16 cellular contexts compared by ENCODE assay signal in the genomic region with DNA sequence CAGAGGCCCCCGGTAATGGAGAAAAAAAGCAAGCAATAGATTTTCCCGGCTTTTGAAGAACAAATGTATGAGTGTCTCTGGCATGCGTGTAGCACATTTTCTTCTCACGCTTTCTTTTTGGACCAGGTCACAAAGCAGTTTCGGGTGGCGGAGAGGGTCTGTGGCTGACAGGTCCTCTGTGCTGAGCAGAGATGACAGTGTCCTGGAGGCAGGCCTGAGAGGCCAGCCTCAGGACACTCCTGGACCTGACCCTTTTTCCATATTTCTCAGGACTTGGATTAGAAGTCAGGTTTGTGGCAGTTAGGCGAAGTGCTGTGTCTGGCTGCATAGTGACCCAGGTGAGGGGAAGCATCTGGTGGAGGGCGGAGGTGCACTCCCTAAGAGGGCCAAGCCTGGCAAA. TPM values are rescaled to one million over a fixed set of nuclear protein-coding genes. Genes with fewer than 3 reads are reported as not detected.
DNase-seq lines count a peak whose midpoint lies in the region; ATAC-seq and TF ChIP-seq lines count a peak whose summit lies in the region.
"Had no signal": no experiment of that assay in that cellular context is flagged by ENCODE, and none has a peak within 500 bp of the region (broad histone marks: within the 10 kb centered on the region; RNA-seq: fewer than 3 reads in every experiment).

No MANE protein-coding gene starts in this region.

- intact Hi-C loops in left ventricle myocardium inferior (cut with micrococcal nuclease), result no loop called here
- intact Hi-C loops in Right ventricle myocardium inferior (cut with DNase I), result no loop called here
- intact Hi-C loops in upper lobe of right lung (cut with DNase I), result no loop called here

- DNase-seq in left ventricle myocardium inferior, result peak; percentile 12
- no peak for DNase-seq in Right ventricle myocardium inferior (ENCODE audit: missing footprints)
- DNase-seq in naive thymus-derived CD8-positive, alpha-beta T cell, result no peak
- no peak for DNase-seq in upper lobe of right lung
- DNase-seq in NCI-H1048 (lab: John Stamatoyannopoulos, UW), result no peak
- no peak for DNase-seq in smooth muscle cell (lab: John Stamatoyannopoulos, UW; ENCODE audit: unreplicated experiment)
- DNase-seq: activated gamma-delta T cell treated with Interleukin-2 at 50 U/mL for 16 hours; endodermal cell; HFFc6; MM.1S; NCI-H226; stimulated activated CD8-positive, alpha-beta memory T cell treated with anti-CD3 and anti-CD28 coated beads, Interleukin-4, amount 100 ng/mL, for 48 hours had no signal

- peak overlapping the region; percentile 65 to 97 (median 92) for H3K27ac Mint-ChIP-seq in naive thymus-derived CD8-positive, alpha-beta T cell
- H3K27ac Mint-ChIP-seq: endodermal cell, HFFc6 had no signal

- H3K9ac ChIP-seq in smooth muscle cell (ENCODE audit: low read depth), result no peak overlapping the region

- TF ChIP-seq CTCF in left ventricle myocardium inferior (IDR thresholded peaks at IDR 0.05; ENCODE audit: borderline replicate concordance), result no peak
- TF ChIP-seq CTCF in upper lobe of right lung (IDR thresholded peaks at IDR 0.05), result no peak
- TF ChIP-seq CTCF in smooth muscle cell (IDR thresholded peaks at IDR 0.05; ENCODE audit: borderline replicate concordance, insufficient read depth, poor library complexity, severe bottlenecking), result no peak

- H3F3A ChIP-seq in smooth muscle cell (ENCODE audit: low read depth), result no peaks in the 10 kb centered on the region

- no peak overlapping the region for H3K4me3 ChIP-seq in left ventricle myocardium inferior
- no peak overlapping the region for H3K4me3 ChIP-seq in upper lobe of right lung
- H3K4me3 ChIP-seq in smooth muscle cell, result no peak overlapping the region
- H3K4me3 ChIP-seq: thoracic aorta had no signal

- H3K27me3 ChIP-seq in left ventricle myocardium inferior (ENCODE audit: low read depth) (no peaks in the 10 kb centered on the region), upper lobe of right lung (no peaks in the 10 kb centered on the region), smooth muscle cell (ENCODE audit: low read depth) (no peaks in the 10 kb centered on the region)

- H3K4me1 ChIP-seq in left ventricle myocardium inferior (peaks cover 77% of the 10 kb centered on the region), upper lobe of right lung (peaks cover 22% of the 10 kb centered on the region), smooth muscle cell (ENCODE audit: low read depth) (no peaks in the 10 kb centered on the region)

- H3K27ac ChIP-seq in left ventricle myocardium inferior (replicated peaks) (peak overlapping the region; percentile 71), angular gyrus (ENCODE audit: low read depth, low read length) (peak overlapping the region; percentile 65), upper lobe of right lung (peak overlapping the region; percentile 11), smooth muscle cell (ENCODE audit: low read depth) (no peak overlapping the region)
- H3K27ac ChIP-seq: thoracic aorta had no signal

- H3K9me3 Mint-ChIP-seq in naive thymus-derived CD8-positive, alpha-beta T cell, result peaks cover 0 to 3% (median 0%) of the 10 kb centered on the region in 9 donors

- peaks cover 28% of the 10 kb centered on the region for H3K79me2 ChIP-seq in smooth muscle cell (ENCODE audit: low read depth)

- H3K36me3 ChIP-seq in left ventricle myocardium inferior (peaks cover 43% of the 10 kb centered on the region), upper lobe of right lung (peaks cover 44% of the 10 kb centered on the region), smooth muscle cell (ENCODE audit: low read depth) (peaks cover 3% of the 10 kb centered on the region)

- no peak overlapping the region for H2AFZ ChIP-seq in smooth muscle cell (ENCODE audit: low read depth)

- H3K9me3 ChIP-seq in left ventricle myocardium inferior (replicated peaks) (no peaks in the 10 kb centered on the region), upper lobe of right lung (no peaks in the 10 kb centered on the region), smooth muscle cell (replicated peaks; ENCODE audit: low read depth) (no peaks in the 10 kb centered on the region)
- H3K9me3 ChIP-seq: thoracic aorta had no signal

- H4K20me1 ChIP-seq in smooth muscle cell (ENCODE audit: low read depth), result peaks cover 41% of the 10 kb centered on the region

- no peak overlapping the region for H3K4me2 ChIP-seq in smooth muscle cell

- WGBS in smooth muscle cell (ENCODE audit: low lambda C conversion rate), result 98% methylated on average over 8 of the region's 8 CpGs

- ATAC-seq in Right ventricle myocardium inferior (no peak), upper lobe of right lung (no peak), HG03045 (IDR thresholded peaks at IDR 0.05; ENCODE audit: unreplicated experiment) (no peak)
- no peak for ATAC-seq in naive thymus-derived CD8-positive, alpha-beta T cell
- ATAC-seq: Panc1 had no signal

- H3K4me1 Mint-ChIP-seq in naive thymus-derived CD8-positive, alpha-beta T cell, result peaks cover 30 to 70% (median 67%) of the 10 kb centered on the region in 4 donors

- POLR2A ChIA-PET in naive thymus-derived CD8-positive, alpha-beta T cell (lab: Charles Lee), result interaction anchor here (2.5 to 4.1 kb wide), 3 partner anchors 13 to 105 kb away, joined by 6 to 47 read pairs (median 20); no protein-coding TSS in a partner anchor

- H3K27me3 Mint-ChIP-seq in naive thymus-derived CD8-positive, alpha-beta T cell, result no peaks in the 10 kb centered on the region

- peaks cover 10 to 54% (median 25%) of the 10 kb centered on the region in 3 donors for H3K36me3 Mint-ChIP-seq in naive thymus-derived CD8-positive, alpha-beta T cell

- H3K4me3 Mint-ChIP-seq in naive thymus-derived CD8-positive, alpha-beta T cell, result peak overlapping the region in 3 of 10 donors; percentile 10 to 39 (median 33)
- H3K4me3 Mint-ChIP-seq: endodermal cell, HFFc6 had no signal

RNA-seq across cellular contexts. Expression of a gene that starts 52.9 kb away (rescaled TPM):
- 62.3 TPM for total RNA-seq in left ventricle myocardium inferior
- total RNA-seq in Right ventricle myocardium inferior, result 63.4 TPM
- 100 to 1,000 TPM; 240 to 244 TPM for total RNA-seq in naive thymus-derived CD8-positive, alpha-beta T cell
- 100 to 1,000 TPM in 1 of 3 donors, 10 to 100 TPM in 2; 70.1 to 102 (median 93.7) TPM for polyA plus RNA-seq in naive thymus-derived CD8-positive, alpha-beta T cell
- 176 TPM for total RNA-seq in upper lobe of right lung
- 74.2 and 77.4 TPM in 2 replicates for total RNA-seq in smooth muscle cell
- polyA plus RNA-seq in smooth muscle cell, result 42.1 and 58.0 TPM in 2 replicates
